30 cellular contexts compared by ENCODE assay signal in genomic region chr10:131013281-131013680, GRCh38.
"Had no signal": no experiment of that assay in that cellular context is flagged by ENCODE, and none has a peak within 500 bp of the region (broad histone marks: within the 10 kb centered on the region; RNA-seq: fewer than 3 reads in every experiment).

No MANE protein-coding gene starts in this region.

- ATAC-seq: activated CD8-positive, alpha-beta T cell treated with anti-CD3 and anti-CD28 coated beads for 36 hours; activated T-cell treated with anti-CD3 and anti-CD28 coated beads, Interleukin-2, amount 50 U/mL, for 72 hours; activated T-helper 17 cell treated with anti-CD3 and anti-CD28 coated beads, Interleukin-2, amount 50 U/mL, for 72 hours; PC-3; Right ventricle myocardium inferior had no signal

- DNase-seq: activated CD4-positive, alpha-beta T cell treated with anti-CD3 and anti-CD28 coated beads, Interleukin-2, amount 10 ng/mL, durations not matched to agents 24 days and 14 days; activated CD4-positive, alpha-beta T cell treated with anti-CD3 and anti-CD28 coated beads, Interleukin-2, amount 50 U/mL, for 4 hours; activated CD8-positive, alpha-beta T cell treated with anti-CD3 and anti-CD28 coated beads for 36 hours; activated effector memory CD4-positive, alpha-beta T cell treated with anti-CD3 and anti-CD28 coated beads, Interleukin-2, amount 50 U/mL, for 16 hours; activated naive CD4-positive, alpha-beta T cell; activated naive CD4-positive, alpha-beta T cell treated with anti-CD3 and anti-CD28 coated beads, Interleukin-2, amount 50 U/mL, for 16 hours; activated naive CD8-positive, alpha-beta T cell treated with anti-CD3 and anti-CD28 coated beads for 36 hours; activated T-cell treated with anti-CD3 and anti-CD28 coated beads, Interleukin-2, amount 50 U/mL, for 1 hour; activated T-cell treated with anti-CD3 and anti-CD28 coated beads, Interleukin-2, amount 50 U/mL, for 72 hours; amniotic stem cell; aorta; brain microvascular endothelial cell; NCI-H1092 treated with DMSO at 0.1 percent for 48 hours; NCI-H1417 treated with DMSO at 0.1 percent for 48 hours; NCI-H187 treated with DMSO at 0.1 percent for 48 hours; NCI-H2081; NCI-H226; NCI-H446 treated with DMSO at 0.1 percent for 48 hours; NCI-H524; NCI-H69; NCI-H82; NK-92 treated with Interleukin-12 subunit alpha and Interleukin-12 subunit beta, amount 100 ng/mL, for 24 hours; PC-3; SW 1271; T-helper 1 cell; T-helper 2 cell; T1000; WERI-Rb-1 had no signal
